In genomic region chr7:24926623-24927539, GRCh38 we compare ENCODE assay signal across 1 cellular context.
A peak's percentile ranks its signal among the peaks of the same experiment; 100 is the strongest.
TF ChIP-seq lines count a peak whose summit lies in the region.

No MANE protein-coding gene starts in this region.

TF ChIP-seq in SK-N-SH, 30 proteins besides CTCF, POLR2A, EP300 and RAD21:
- TF ChIP-seq REST (IDR thresholded peaks at IDR 0.05; ENCODE audit: low read depth, low read length), result no peak
- TF ChIP-seq USF1 (IDR thresholded peaks at IDR 0.05; ENCODE audit: borderline replicate concordance, low read depth), result no peak
- TF ChIP-seq SIN3A (IDR thresholded peaks at IDR 0.05; ENCODE audit: borderline replicate concordance, low read depth, low read length), result no peak
- TF ChIP-seq MAX (IDR thresholded peaks at IDR 0.05; ENCODE audit: low read depth), result no peak
- peak; percentile 81 for TF ChIP-seq MEF2A (IDR thresholded peaks at IDR 0.05; ENCODE audit: borderline replicate concordance, low read depth)
- peak; percentile 15; the same call in 1 of the 2 replicates for TF ChIP-seq PBX3 (IDR thresholded peaks at IDR 0.05)
- TF ChIP-seq TEAD4 (IDR thresholded peaks at IDR 0.05; ENCODE audit: borderline replicate concordance, insufficient read depth), result peak; percentile 39; the same call in 1 of the 2 replicates
- no peak for TF ChIP-seq GATA2 (CRISPR knock-in tag; IDR thresholded peaks at IDR 0.05)
- TF ChIP-seq USF2 (IDR thresholded peaks at IDR 0.05; ENCODE audit: borderline replicate concordance, low read depth, low read length), result no peak
- no peak for TF ChIP-seq MXI1 (IDR thresholded peaks at IDR 0.05; ENCODE audit: low read depth, low read length)
- no peak for TF ChIP-seq CHD2 (IDR thresholded peaks at IDR 0.05; ENCODE audit: low read length, partially characterized antibody)
- TF ChIP-seq NRF1 (IDR thresholded peaks at IDR 0.05; ENCODE audit: low read depth, low read length), result no peak
- 0 out of 2 replicates have a peak, but pooled peaks have one; percentile 16 for TF ChIP-seq NFIC (IDR thresholded peaks at IDR 0.05; ENCODE audit: borderline replicate concordance)
- TF ChIP-seq FOXM1 (IDR thresholded peaks at IDR 0.05; ENCODE audit: low read depth), result no peak
- no peak for TF ChIP-seq FOXJ3 (CRISPR knock-in tag; IDR thresholded peaks at IDR 0.05)
- TF ChIP-seq SMC3 (IDR thresholded peaks at IDR 0.05; ENCODE audit: low read depth, low read length), result no peak
- no peak for TF ChIP-seq ELF1 (IDR thresholded peaks at IDR 0.05)
- peak; percentile 58; the same call in 1 of the 2 replicates for TF ChIP-seq POLR2AphosphoS5 (IDR thresholded peaks at IDR 0.05; ENCODE audit: low read depth, low read length)
- peak; percentile 69 for TF ChIP-seq JUND (IDR thresholded peaks at IDR 0.05)
- peak; percentile 40; the same call in 1 of the 2 replicates for TF ChIP-seq FOSL2 (IDR thresholded peaks at IDR 0.05; ENCODE audit: borderline replicate concordance, low read depth)
- TF ChIP-seq RXRA (IDR thresholded peaks at IDR 0.05; ENCODE audit: borderline replicate concordance, low read depth), result no peak
- no peak for TF ChIP-seq GABPA (IDR thresholded peaks at IDR 0.05; ENCODE audit: low read depth)
- TF ChIP-seq TAF1 (IDR thresholded peaks at IDR 0.05; ENCODE audit: borderline replicate concordance, low read depth, low read length), result no peak
- no peak for TF ChIP-seq ZBTB33 (IDR thresholded peaks at IDR 0.05; ENCODE audit: borderline replicate concordance, low read depth)
- TF ChIP-seq TCF12 (IDR thresholded peaks at IDR 0.05), result peak; percentile 68
- TF ChIP-seq RCOR1 (IDR thresholded peaks at IDR 0.05; ENCODE audit: low read length), result no peak
